9 cellular contexts compared by ENCODE assay signal in the genomic region with DNA sequence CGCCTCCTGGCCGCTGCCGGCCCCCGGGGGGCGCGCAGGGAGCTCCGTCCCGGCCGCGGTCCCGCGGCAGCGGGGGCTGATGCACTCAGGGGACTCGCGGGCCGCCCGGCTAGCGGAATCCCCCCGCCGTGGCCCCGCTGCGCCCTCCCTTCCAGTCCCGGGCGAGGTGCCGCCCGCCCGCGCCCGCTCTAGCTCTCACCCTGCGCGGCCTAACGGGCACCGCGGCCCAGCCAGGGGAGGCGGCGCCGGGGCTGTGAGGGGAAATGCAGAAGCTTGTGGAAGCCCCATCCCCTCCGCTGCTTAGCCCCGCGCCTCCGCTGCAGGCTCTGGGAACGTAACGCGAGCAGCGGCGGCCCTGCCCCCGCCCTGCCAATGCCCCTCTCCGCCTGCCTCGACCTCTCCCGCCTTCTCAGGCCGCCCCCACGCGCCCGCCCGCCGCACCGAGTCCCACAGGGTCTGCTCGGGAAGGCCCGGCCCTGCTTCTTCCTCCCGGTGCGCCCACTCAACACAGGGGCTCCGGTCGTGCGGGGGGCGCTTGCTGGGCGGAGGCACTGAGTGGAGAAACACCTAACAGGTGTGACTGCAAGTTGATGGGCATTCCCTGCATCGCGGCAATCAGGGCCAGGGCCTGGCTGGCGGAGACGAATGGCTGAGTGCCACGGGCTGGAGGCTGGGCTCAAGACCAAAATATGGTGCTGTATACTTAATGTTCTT. TPM values are rescaled to one million over a fixed set of nuclear protein-coding genes. Genes with fewer than 3 reads are reported as not detected.
A peak's percentile ranks its signal among the peaks of the same experiment; 100 is the strongest.
DNase-seq lines count a peak whose midpoint lies in the region; ATAC-seq and TF ChIP-seq lines count a peak whose summit lies in the region.
"Had no signal": no experiment of that assay in that cellular context is flagged by ENCODE, and none has a peak within 500 bp of the region (broad histone marks: within the 10 kb centered on the region; RNA-seq: fewer than 3 reads in every experiment).

No MANE protein-coding gene starts in this region.

- H3K27ac ChIP-seq in breast epithelium: no peak overlapping the region
- H3K27ac ChIP-seq in substantia nigra (ENCODE audit: low read depth, low read length, poor library complexity, severe bottlenecking): peak overlapping the region; percentile 98

- peaks cover 0 to 6% of the 10 kb centered on the region in 2 donors for H3K4me1 ChIP-seq in breast epithelium

- no peak for TF ChIP-seq POLR2A in breast epithelium (IDR thresholded peaks at IDR 0.05)

- TF ChIP-seq CTCF in breast epithelium (IDR thresholded peaks at IDR 0.05): no peak
- TF ChIP-seq CTCF in kidney epithelial cell (IDR thresholded peaks at IDR 0.05; ENCODE audit: insufficient read depth, low read length, poor library complexity, severe bottlenecking): no peak

- no peaks in the 10 kb centered on the region for H3K9me3 ChIP-seq in breast epithelium

- ATAC-seq in HG02938 (IDR thresholded peaks at IDR 0.05; ENCODE audit: unreplicated experiment) (peak; percentile 21), GM19455 (IDR thresholded peaks at IDR 0.05; ENCODE audit: unreplicated experiment) (no peak)

- H3K36me3 ChIP-seq in breast epithelium: no peaks in the 10 kb centered on the region
- no peaks in the 10 kb centered on the region for H3K36me3 ChIP-seq in kidney epithelial cell (ENCODE audit: control insufficient read depth, insufficient read depth, low read length)

- peak; percentile 5 for DNase-seq in GM03348 (ENCODE audit: low spot score)
- no peak for DNase-seq in breast epithelium (ENCODE audit: low spot score in 2 of 2)
- DNase-seq in kidney epithelial cell (ENCODE audit: low read depth): no peak
- peak in 48 of 49 donors; percentile 16 to 93 (median 80) for DNase-seq in substantia nigra (lab: John Stamatoyannopoulos, UW)
- DNase-seq in GM19238 (ENCODE audit: insufficient read length, low spot score): no peak
- no peak for DNase-seq in activated naive CD4-positive, alpha-beta T cell (lab: John Stamatoyannopoulos, UW)

- intact Hi-C loops in breast epithelium (cut with DNase I; ENCODE audit: low total_unique reads): no loop called here

- H3K4me3 ChIP-seq in breast epithelium (peak overlapping the region; percentile 27 to 65 (median 42)), kidney epithelial cell (ENCODE audit: low read depth, low read length) (peak overlapping the region; percentile 14)

- H3K27me3 ChIP-seq in breast epithelium (peaks cover 3 to 41% of the 10 kb centered on the region in 2 donors), kidney epithelial cell (ENCODE audit: control insufficient read depth, insufficient read depth, low read length) (peaks cover 23% of the 10 kb centered on the region)

RNA-seq across cellular contexts. Expression of a gene that starts 0.4 kb away (rescaled TPM):
- total RNA-seq in breast epithelium (not detected), kidney epithelial cell (not detected in 2 replicates)
- total RNA-seq: activated naive CD4-positive, alpha-beta T cell treated with anti-CD3 and anti-CD28 coated beads, Interleukin-2, amount 50 U/mL, for 72 hours had no signal

Comparison
In these comparisons a context has a peak if more than half of its experiments do, and no peak if none do; other contexts are left out.
1. DNase-seq: peak in GM03348 (single experiment) and substantia nigra (48 of 49); none in breast epithelium (0 of 2), kidney epithelial cell (single experiment), GM19238 (single experiment) and activated naive CD4-positive, alpha-beta T cell (0 of 4).